ENCODE assay signal across 2 cellular contexts in genomic region chr3:153079386-153079785, GRCh38.
TF ChIP-seq lines count a peak whose summit lies in the region.

No MANE protein-coding gene starts in this region.

TF ChIP-seq in IMR-90, 13 proteins besides CTCF, POLR2A, EP300 and RAD21:
- TF ChIP-seq RFX5 (IDR thresholded peaks at IDR 0.05; ENCODE audit: low read depth, low read length) (no peak), MXI1 (IDR thresholded peaks at IDR 0.05; ENCODE audit: borderline replicate concordance, low read depth, low read length) (no peak), SMC3 (IDR thresholded peaks at IDR 0.05; ENCODE audit: low read depth, low read length) (no peak), MAZ (IDR thresholded peaks at IDR 0.05; ENCODE audit: borderline replicate concordance, low read depth, low read length) (no peak), FOS (IDR thresholded peaks at IDR 0.05; ENCODE audit: low read depth, low read length) (no peak), CHD1 (IDR thresholded peaks at IDR 0.05; ENCODE audit: low read depth, low read length) (no peak), MAFK (IDR thresholded peaks at IDR 0.05; ENCODE audit: low read depth, low read length) (no peak), CEBPB (IDR thresholded peaks at IDR 0.05; ENCODE audit: low read depth, low read length) (no peak), ELK1 (IDR thresholded peaks at IDR 0.05; ENCODE audit: borderline replicate concordance, low read depth, low read length) (no peak), RCOR1 (IDR thresholded peaks at IDR 0.05; ENCODE audit: insufficient replicate concordance, low read length) (no peak), NFE2L2 (IDR thresholded peaks at IDR 0.05; ENCODE audit: low read depth, low read length) (no peak)
- TF ChIP-seq, protein P1, sequence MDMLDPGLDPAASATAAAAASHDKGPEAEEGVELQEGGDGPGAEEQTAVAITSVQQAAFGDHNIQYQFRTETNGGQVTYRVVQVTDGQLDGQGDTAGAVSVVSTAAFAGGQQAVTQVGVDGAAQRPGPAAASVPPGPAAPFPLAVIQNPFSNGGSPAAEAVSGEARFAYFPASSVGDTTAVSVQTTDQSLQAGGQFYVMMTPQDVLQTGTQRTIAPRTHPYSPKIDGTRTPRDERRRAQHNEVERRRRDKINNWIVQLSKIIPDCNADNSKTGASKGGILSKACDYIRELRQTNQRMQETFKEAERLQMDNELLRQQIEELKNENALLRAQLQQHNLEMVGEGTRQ (IDR thresholded peaks at IDR 0.05; ENCODE audit: low read depth, low read length) = no peak

TF ChIP-seq in H1, 55 proteins besides CTCF, POLR2A, EP300 and RAD21:
- TF ChIP-seq CHD1 (IDR thresholded peaks at IDR 0.05; ENCODE audit: low read depth, low read length) (no peak), SAP30 (IDR thresholded peaks at IDR 0.05; ENCODE audit: insufficient read depth, insufficient replicate concordance, low read length) (no peak), RNF2 (IDR thresholded peaks at IDR 0.05; ENCODE audit: borderline replicate concordance, low read depth, low read length, missing control alignments, poor library complexity, severe bottlenecking) (no peak), JUND (IDR thresholded peaks at IDR 0.05; ENCODE audit: low read length) (no peak), HDAC6 (IDR thresholded peaks at IDR 0.05; ENCODE audit: low read depth, low read length) (no peak), ATF3 (IDR thresholded peaks at IDR 0.05; ENCODE audit: insufficient read depth, low read depth, low read length) (no peak), JUN (IDR thresholded peaks at IDR 0.05; ENCODE audit: low read depth, low read length) (no peak), RBBP5 (IDR thresholded peaks at IDR 0.05; ENCODE audit: borderline replicate concordance, low read depth, low read length) (no peak), YY1 (IDR thresholded peaks at IDR 0.05; ENCODE audit: low read depth, low read length) (no peak), MAX (IDR thresholded peaks at IDR 0.05) (no peak), KDM4A (IDR thresholded peaks at IDR 0.05; ENCODE audit: low read depth, low read length, severe bottlenecking) (no peak), SIN3A (conservative IDR thresholded peaks at IDR 0.05 in 1 of 2, IDR thresholded peaks at IDR 0.05 in 1 of 2; ENCODE audit: low read depth in 1 of 2, low read length in 2 of 2) (no peak), GABPA (IDR thresholded peaks at IDR 0.05; ENCODE audit: borderline replicate concordance, insufficient read depth, low read length) (no peak), SIX5 (IDR thresholded peaks at IDR 0.05; ENCODE audit: low read depth, low read length) (no peak), RFX5 (IDR thresholded peaks at IDR 0.05; ENCODE audit: borderline replicate concordance, low read depth, low read length) (no peak), BCL11A (IDR thresholded peaks at IDR 0.05; ENCODE audit: low read depth in 2 of 2, low read length in 2 of 2) (no peak), BACH1 (IDR thresholded peaks at IDR 0.05; ENCODE audit: low read length) (no peak)
